ENCODE assay signal across 1 cellular context in genomic region chr1:165129568-165130164, GRCh38.
TF ChIP-seq lines count a peak whose summit lies in the region.

No MANE protein-coding gene starts in this region.

TF ChIP-seq in IMR-90, 13 proteins besides CTCF, POLR2A, EP300 and RAD21 (continued from another document):
- TF ChIP-seq USF2 (IDR thresholded peaks at IDR 0.05; ENCODE audit: low read depth, low read length), result no peak
- TF ChIP-seq SMC3 (IDR thresholded peaks at IDR 0.05; ENCODE audit: low read depth, low read length), result no peak
- TF ChIP-seq CEBPB (IDR thresholded peaks at IDR 0.05; ENCODE audit: low read depth, low read length), result no peak
- no peak for TF ChIP-seq RCOR1 (IDR thresholded peaks at IDR 0.05; ENCODE audit: insufficient replicate concordance, low read length)
- TF ChIP-seq BHLHE40 (IDR thresholded peaks at IDR 0.05; ENCODE audit: low read depth, low read length), result no peak
- TF ChIP-seq FOS (IDR thresholded peaks at IDR 0.05; ENCODE audit: low read depth, low read length), result no peak
- no peak for TF ChIP-seq MXI1 (IDR thresholded peaks at IDR 0.05; ENCODE audit: borderline replicate concordance, low read depth, low read length)
- no peak for TF ChIP-seq MAFK (IDR thresholded peaks at IDR 0.05; ENCODE audit: low read depth, low read length)
- no peak for TF ChIP-seq ELK1 (IDR thresholded peaks at IDR 0.05; ENCODE audit: borderline replicate concordance, low read depth, low read length)
TF ChIP-seq in IMR-90: peak in this region for 0.
